24 cellular contexts compared by ENCODE assay signal in the genomic region with DNA sequence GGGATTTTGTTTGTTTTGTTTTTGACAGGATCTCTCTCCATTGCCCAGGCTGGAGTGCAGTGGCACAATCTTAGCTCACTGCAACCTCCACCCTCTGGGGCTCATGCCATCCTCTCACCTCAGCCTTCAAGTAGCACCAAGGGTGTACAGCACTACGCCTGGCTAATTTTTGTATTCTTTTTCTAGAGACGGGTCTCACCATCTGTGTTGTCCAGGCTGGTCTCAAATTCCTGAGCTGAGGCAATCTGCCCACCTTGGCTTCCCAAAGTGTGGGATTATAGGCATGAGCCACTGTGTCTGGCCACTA. TPM values are rescaled to one million over a fixed set of nuclear protein-coding genes. Genes with fewer than 3 reads are reported as not detected.
DNase-seq lines count a peak whose midpoint lies in the region; ATAC-seq and TF ChIP-seq lines count a peak whose summit lies in the region.
"Had no signal": no experiment of that assay in that cellular context is flagged by ENCODE, and none has a peak within 500 bp of the region (broad histone marks: within the 10 kb centered on the region; RNA-seq: fewer than 3 reads in every experiment).

No MANE protein-coding gene starts in this region.

- H3K18ac ChIP-seq in IMR-90 (ENCODE audit: low read depth, low read length) = no peak overlapping the region

- no TSS peak for BruUV-seq in IMR-90 (replicated peaks; lab: Mats Ljungman, UMichigan)
- BruUV-seq in OCI-LY7 (replicated peaks; lab: Mats Ljungman, UMichigan) = no TSS peak

- intact Hi-C loops in IMR-90 (cut with micrococcal nuclease) (no loop called here), OCI-LY7 (cut with micrococcal nuclease; ENCODE audit: unreplicated experiment) (no loop called here), dorsolateral prefrontal cortex (cut with DNase I) (no loop called here)

- H4K91ac ChIP-seq in IMR-90 (ENCODE audit: insufficient read depth, low read depth, low read length) = no peak overlapping the region

- H3K36me3 Mint-ChIP-seq in naive B cell = peaks cover 7 to 19% of the 10 kb centered on the region in 2 donors
- H3K36me3 Mint-ChIP-seq in stimulated activated naive B cell treated with anti-CD40 and anti-IgM and Interleukin-4, amounts not matched to agents 10 μg/mL and 1 μg/mL and 100 μg/mL, for 72 hours = peaks cover 51 to 54% of the 10 kb centered on the region in 2 donors

- no peak overlapping the region for H4K8ac ChIP-seq in IMR-90 (ENCODE audit: low read depth in 2 of 2, low read length in 2 of 2)

- in situ Hi-C loops in IMR-90 (cut with MboI; ENCODE audit: low sequenced_read_pairs) = no loop called here

- no peak overlapping the region for H2AK9ac ChIP-seq in IMR-90 (replicated peaks; ENCODE audit: low read depth, low read length, poor library complexity)

- CTCF ChIA-PET in IMR-90 (lab: Yijun Ruan, JAX) = interaction anchor here (0.6 kb wide), 1 partner anchor 1189 kb away, joined by 3 read pairs; no protein-coding TSS in a partner anchor
- CTCF ChIA-PET in OCI-LY7 (lab: Charles Lee; ENCODE audit: unreplicated experiment) = interaction anchor here (0.6 to 1.3 kb wide), 3 partner anchors 60 to 162 kb away, joined by 3 read pairs; no protein-coding TSS in a partner anchor

- no peak overlapping the region for H2AK5ac ChIP-seq in IMR-90 (ENCODE audit: low read depth, low read length)

- no peaks in the 10 kb centered on the region for H4K20me1 ChIP-seq in IMR-90 (ENCODE audit: insufficient read depth, low read length)
- H4K20me1 ChIP-seq in OCI-LY7 (ENCODE audit: insufficient read depth, low read length) = no peaks in the 10 kb centered on the region

- no peaks in the 10 kb centered on the region for H3K27me3 Mint-ChIP-seq in naive B cell
- no peaks in the 10 kb centered on the region for H3K27me3 Mint-ChIP-seq in stimulated activated naive B cell treated with anti-CD40 and anti-IgM and Interleukin-4, amounts not matched to agents 10 μg/mL and 1 μg/mL and 100 μg/mL, for 72 hours
- H3K27me3 Mint-ChIP-seq: CD4-positive, CD25-positive, alpha-beta regulatory T cell had no signal

- no peak overlapping the region for H2BK20ac ChIP-seq in IMR-90 (ENCODE audit: low read depth, low read length)

- H2AFZ ChIP-seq in IMR-90 (replicated peaks; ENCODE audit: low read length, poor library complexity) = no peak overlapping the region
- H2AFZ ChIP-seq in OCI-LY7 (ENCODE audit: low read length) = no peak overlapping the region; the same call in 1 of the 2 replicates

- WGBS in IMR-90 (ENCODE audit: extremely low coverage in 2 of 2, insufficient read length in 1 of 2), 2 experiments = no CpG with 5 or more reads among the region's 2 CpGs

- no peak overlapping the region for H2BK15ac ChIP-seq in IMR-90 (ENCODE audit: low read depth, low read length)

- dilution Hi-C loops in IMR-90 (cut with HindIII; ENCODE audit: low sequenced_read_pairs, unreplicated experiment) = no loop called here

- H3K4me3 ChIP-seq in IMR-90 (ENCODE audit: insufficient read depth, low read depth, low read length) (no peak overlapping the region), OCI-LY7 (ENCODE audit: low read depth, low read length, poor library complexity, severe bottlenecking) (peak overlapping the region; percentile 36), BE2C (ENCODE audit: low read depth, low read length) (no peak overlapping the region), dorsolateral prefrontal cortex (no peak overlapping the region)

- no peaks in the 10 kb centered on the region for H3K27me3 ChIP-seq in IMR-90 (ENCODE audit: control insufficient read depth, insufficient read depth, low read length)
- peaks cover 8% of the 10 kb centered on the region for H3K27me3 ChIP-seq in BE2C
- H3K27me3 ChIP-seq in dorsolateral prefrontal cortex = peaks cover 0 to 4% (median 0%) of the 10 kb centered on the region in 45 donors

- POLR2A ChIA-PET in IMR-90 (lab: Charles Lee; ENCODE audit: unreplicated experiment) (no interaction called here), OCI-LY7 (lab: Charles Lee) (interaction anchor here (1.8 to 2.3 kb wide), 2 partner anchors 10 to 110 kb away, joined by 4 to 5 read pairs; no protein-coding TSS in a partner anchor)

- TF ChIP-seq POLR2A in IMR-90 (IDR thresholded peaks at IDR 0.05; ENCODE audit: low read depth, low read length) = no peak

- peak; percentile 27; the same call in 1 of the 2 replicates for ATAC-seq in IMR-90 (ENCODE audit: low read depth)
- no peak for ATAC-seq in naive B cell (ENCODE audit: low read depth in 2 of 2)
- ATAC-seq in stimulated activated naive B cell treated with anti-CD40 and anti-IgM and Interleukin-4, amounts not matched to agents 10 μg/mL and 1 μg/mL and 100 μg/mL, for 72 hours (replicated peaks) = no peak
- ATAC-seq: Panc1 had no signal

- H3K23ac ChIP-seq in IMR-90 (ENCODE audit: low read depth, low read length) = no peak overlapping the region

- H2BK5ac ChIP-seq in IMR-90 (ENCODE audit: low read depth, low read length, poor library complexity, severe bottlenecking) = no peak overlapping the region

- peaks cover 3 to 8% of the 10 kb centered on the region in 2 experiments; a peak in 1 of 4 replicates for H3K79me1 ChIP-seq in IMR-90 (ENCODE audit: low read depth in 1 of 2, low read length in 2 of 2)

- H3K27ac Mint-ChIP-seq in naive B cell = peak overlapping the region in 5 of 6 donors; percentile 5 to 60 (median 32)
- peak overlapping the region; percentile 33 for H3K27ac Mint-ChIP-seq in stimulated activated naive B cell treated with anti-CD40 and anti-IgM and Interleukin-4, amounts not matched to agents 10 μg/mL and 1 μg/mL and 100 μg/mL, for 72 hours

- no peak for DNase-seq in IMR-90
- DNase-seq in OCI-LY7 (ENCODE audit: low spot score) = no peak
- DNase-seq in naive B cell = no peak
- DNase-seq in stimulated activated naive B cell treated with anti-CD40 and anti-IgM and Interleukin-4, amounts not matched to agents 10 μg/mL and 1 μg/mL and 100 μg/mL, for 72 hours = no peak
- no peak for DNase-seq in mucosa of gallbladder (ENCODE audit: low spot score)
- DNase-seq in BE2C = no peak
- DNase-seq in dorsolateral prefrontal cortex = no peak
- DNase-seq: CD4-positive, CD25-positive, alpha-beta regulatory T cell; DMS153; DND-41; Kasumi-1; MM.1S; NCI-H1048; NCI-H1417; NCI-H1694; NCI-H2029 treated with DMSO at 0.1 percent for 48 hours; NCI-H446 treated with DMSO at 0.1 percent for 48 hours; NCI-H526; NCI-H82; NK-92 treated with Interleukin-12 subunit alpha and Interleukin-12 subunit beta, amount 100 ng/mL, for 24 hours; SHP77 had no signal

- peaks cover 52 to 95% (median 83%) of the 10 kb centered on the region in 3 donors for H3K4me1 Mint-ChIP-seq in naive B cell
- H3K4me1 Mint-ChIP-seq in stimulated activated naive B cell treated with anti-CD40 and anti-IgM and Interleukin-4, amounts not matched to agents 10 μg/mL and 1 μg/mL and 100 μg/mL, for 72 hours = peaks cover 46 to 82% of the 10 kb centered on the region in 2 donors

- no peak overlapping the region for H3K4ac ChIP-seq in IMR-90 (ENCODE audit: low read depth, low read length)

- H3K9me3 Mint-ChIP-seq in naive B cell = peaks cover 0 to 1% (median 0%) of the 10 kb centered on the region in 7 donors
- H3K9me3 Mint-ChIP-seq in stimulated activated naive B cell treated with anti-CD40 and anti-IgM and Interleukin-4, amounts not matched to agents 10 μg/mL and 1 μg/mL and 100 μg/mL, for 72 hours = peaks cover 0 to 1% of the 10 kb centered on the region in 2 donors

- H3K4me2 ChIP-seq in IMR-90 (ENCODE audit: low read depth, low read length) (no peak overlapping the region), OCI-LY7 (ENCODE audit: low read length) (peak overlapping the region; percentile 97)

- no peak for TF ChIP-seq RAD21 in IMR-90 (IDR thresholded peaks at IDR 0.05; ENCODE audit: low read length)

- H3K9me3 ChIP-seq in IMR-90 (ENCODE audit: control insufficient read depth, insufficient read depth, low read length) (no peaks in the 10 kb centered on the region), OCI-LY7 (ENCODE audit: low read length) (no peaks in the 10 kb centered on the region), BE2C (no peaks in the 10 kb centered on the region)

- H3K56ac ChIP-seq in IMR-90 (ENCODE audit: extremely low read depth, insufficient read depth, low read length) = no peak overlapping the region

- H3K4me3 Mint-ChIP-seq in naive B cell = peak overlapping the region in 7 of 8 donors; percentile 5 to 79 (median 57)
- no peak overlapping the region for H3K4me3 Mint-ChIP-seq in stimulated activated naive B cell treated with anti-CD40 and anti-IgM and Interleukin-4, amounts not matched to agents 10 μg/mL and 1 μg/mL and 100 μg/mL, for 72 hours
- H3K4me3 Mint-ChIP-seq: CD4-positive, CD25-positive, alpha-beta regulatory T cell had no signal

- no peak overlapping the region for H2BK120ac ChIP-seq in IMR-90 (ENCODE audit: low read depth, low read length)

- H4K5ac ChIP-seq in IMR-90 (ENCODE audit: low read depth, low read length) = no peak overlapping the region

- H3K14ac ChIP-seq in IMR-90 (replicated peaks; ENCODE audit: low read depth, low read length) = no peak overlapping the region

- H3K4me1 ChIP-seq in IMR-90 (ENCODE audit: control insufficient read depth, insufficient read depth, low read length) (peaks cover 5% of the 10 kb centered on the region; the same call in 1 of the 2 replicates), OCI-LY7 (ENCODE audit: insufficient read depth, low read length, poor library complexity, severe bottlenecking) (peaks cover 99% of the 10 kb centered on the region), BE2C (no peaks in the 10 kb centered on the region)

- TF ChIP-seq CTCF in IMR-90 (conservative IDR thresholded peaks at IDR 0.05; ENCODE audit: low read depth, low read length) (no peak), OCI-LY7 (conservative IDR thresholded peaks at IDR 0.05; ENCODE audit: low read length) (no peak), BE2C (IDR thresholded peaks at IDR 0.05; ENCODE audit: low read depth, low read length) (no peak), dorsolateral prefrontal cortex (IDR thresholded peaks at IDR 0.05 in 54 of 56, conservative IDR thresholded peaks at IDR 0.05 in 2 of 56; ENCODE audit: low read depth in 1 of 56, partially characterized antibody in 56 of 56) (no peak)

- peaks cover 3% of the 10 kb centered on the region; the same call in 1 of the 2 replicates for H3K9me1 ChIP-seq in IMR-90 (ENCODE audit: insufficient read depth, low read length)

- H3K9ac ChIP-seq in IMR-90 (ENCODE audit: low read depth, low read length) = no peak overlapping the region

- H3K27ac ChIP-seq in IMR-90 (ENCODE audit: insufficient read depth, low read length) (no peak overlapping the region), OCI-LY7 (ENCODE audit: low read depth, low read length, poor library complexity, severe bottlenecking) (peak overlapping the region; percentile 92), dorsolateral prefrontal cortex (no peak overlapping the region)
- H3K27ac ChIP-seq: RWPE1 had no signal

- peaks cover 94% of the 10 kb centered on the region for H3K79me2 ChIP-seq in OCI-LY7 (ENCODE audit: insufficient read depth, low read depth, low read length)

- no peaks in the 10 kb centered on the region for H3K9me2 ChIP-seq in OCI-LY7 (ENCODE audit: insufficient read depth, low read length)

- H3K36me3 ChIP-seq in IMR-90 (ENCODE audit: control insufficient read depth, insufficient read depth, low read length) = no peaks in the 10 kb centered on the region; the same call in 1 of the 2 replicates
- peaks cover 20% of the 10 kb centered on the region; the same call in 1 of the 2 replicates for H3K36me3 ChIP-seq in OCI-LY7 (ENCODE audit: insufficient read depth, low read length)
- no peaks in the 10 kb centered on the region for H3K36me3 ChIP-seq in BE2C

RNA-seq across cellular contexts. Expression of a gene that starts 7.3 kb away (rescaled TPM):
- 10.0 and 46.6 TPM in 2 replicates for total RNA-seq in IMR-90 (2012; rRNA removed)
- 9.3 and 12.5 TPM in 2 replicates for polyA plus RNA-seq in IMR-90 (2012; rRNA removed)
- polyA plus RNA-seq in IMR-90 (2012; cell fraction: cytosol; rRNA removed) = 2.9 and 4.5 TPM in 2 replicates
- 1.8 and 7.6 TPM in 2 replicates for polyA plus RNA-seq in IMR-90 (2012; cell fraction: nucleus; rRNA removed; ENCODE audit: low replicate concordance)
- total RNA-seq in OCI-LY7 (2014; rRNA removed; shearing (Covaris generic)) = 10.8 and 18.2 TPM in 2 replicates
- 29.5 and 38.4 TPM in 2 replicates for total RNA-seq in OCI-LY7 (2022)
- polyA plus RNA-seq in naive B cell (ENCODE audit: low read depth in 6 of 6) = 100 to 1,000 TPM in 1 of 6 donors, 10 to 100 TPM in 5; 60.2 to 135 (median 78.5) TPM
- 15.6 TPM for total RNA-seq in mucosa of gallbladder
- 0.11 TPM for polyA plus RNA-seq in BE2C (2012; ENCODE audit: insufficient read depth, insufficient read length, low read depth)
- 10 to 100 TPM in 4 of 120 experiments, 1 to 10 TPM in 116; 1.4 to 14.0 (median 5.8) TPM for total RNA-seq in dorsolateral prefrontal cortex
- total RNA-seq: A673 had no signal

Comparison
In these comparisons a context has a peak if more than half of its experiments do, and no peak if none do; other contexts are left out.
1. H3K4me3 Mint-ChIP-seq: peak in naive B cell (7 of 8); none in stimulated activated naive B cell treated with anti-CD40 and anti-IgM and Interleukin-4, amounts not matched to agents 10 μg/mL and 1 μg/mL and 100 μg/mL, for 72 hours (0 of 2).